Comparison of ENCODE assay signal across 8 cellular contexts in the genomic region with DNA sequence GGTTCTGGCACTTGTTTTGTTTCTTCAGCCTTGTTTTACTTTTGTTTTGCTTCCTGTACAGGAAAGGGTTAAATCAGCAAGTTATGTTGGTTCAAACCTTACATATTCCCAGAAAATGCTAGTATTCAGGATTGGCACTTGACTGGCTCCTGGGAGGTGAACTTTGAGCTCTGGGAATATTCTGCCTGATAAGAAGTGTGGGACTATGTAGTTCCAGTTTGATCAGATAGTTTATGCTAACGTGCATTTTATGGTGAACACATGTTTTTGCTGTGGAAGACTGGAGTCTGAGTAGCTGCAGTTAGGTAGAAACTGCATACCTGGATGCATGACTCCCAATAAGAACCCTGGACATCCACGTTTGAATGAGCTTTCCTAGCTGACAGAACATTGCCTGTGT.
"Had no signal": no experiment of that assay in that cellular context is flagged by ENCODE, and none has a peak within 500 bp of the region (broad histone marks: within the 10 kb centered on the region; RNA-seq: fewer than 3 reads in every experiment).

No MANE protein-coding gene starts in this region.

- H3K36me3 ChIP-seq: HAP-1 had no signal

- H3K4me3 Mint-ChIP-seq: HFFc6 had no signal

- H3K9me3 ChIP-seq: HAP-1 had no signal

- H3K4me1 ChIP-seq: HAP-1 had no signal

- H3K27ac ChIP-seq: GM23248, HL-60 had no signal

- DNase-seq: GM23248, GOT3, H7, HFFc6, IMR-90 had no signal

- H3K4me3 ChIP-seq: GM23248, HAP-1 had no signal

- ATAC-seq: HCT116 had no signal

- H3K27ac Mint-ChIP-seq: HFFc6 had no signal
